In the genomic region with DNA sequence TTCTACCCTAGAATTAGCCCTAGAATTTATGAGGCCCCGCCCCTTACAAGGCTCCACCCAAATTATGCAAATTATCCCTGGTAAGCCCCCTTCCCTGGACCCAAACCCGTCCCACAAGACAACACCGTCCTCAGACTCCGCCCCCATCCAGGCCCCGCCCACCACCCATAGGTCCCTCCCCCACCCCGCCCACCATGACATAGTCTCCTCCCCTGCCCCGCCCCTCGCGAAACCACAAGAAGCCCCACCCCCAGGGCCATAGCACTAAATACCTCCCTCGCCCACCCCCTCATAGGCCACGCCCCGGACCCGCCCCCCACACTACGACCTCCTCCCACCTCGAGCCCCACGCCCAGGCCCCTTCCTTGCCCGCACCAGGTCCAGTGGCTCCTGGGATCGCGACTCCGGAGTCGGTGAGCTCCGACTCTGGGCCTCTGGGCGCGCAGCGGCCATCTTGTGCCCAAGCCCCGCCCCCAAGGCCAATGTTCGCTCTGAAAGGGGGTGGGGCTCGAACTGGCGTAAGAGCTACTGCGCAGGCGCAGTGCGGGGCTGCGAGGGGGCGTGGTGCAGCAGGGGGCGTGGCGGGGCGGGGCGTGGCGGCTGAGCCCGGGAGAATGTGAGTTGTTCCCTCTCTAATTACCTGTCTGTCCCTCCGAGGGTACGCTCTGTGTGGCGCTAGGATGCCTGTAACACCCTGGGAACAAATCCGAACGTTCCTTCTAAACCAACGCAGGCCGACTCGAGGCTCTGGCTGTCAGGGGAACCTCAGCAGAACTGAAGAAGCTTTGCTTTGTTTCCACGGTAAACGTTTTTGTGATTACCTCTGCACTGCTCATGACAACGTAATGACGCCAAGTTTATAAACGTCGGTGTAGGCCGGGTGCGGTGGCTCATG, we compare ENCODE assay signal across 8 cellular contexts. TPM values are rescaled to one million over a fixed set of nuclear protein-coding genes. Genes with fewer than 3 reads are reported as not detected.
A peak's percentile ranks its signal among the peaks of the same experiment; 100 is the strongest.
DNase-seq lines count a peak whose midpoint lies in the region; ATAC-seq and FAIRE-seq lines count a peak whose summit lies in the region.

A gene with protein sequence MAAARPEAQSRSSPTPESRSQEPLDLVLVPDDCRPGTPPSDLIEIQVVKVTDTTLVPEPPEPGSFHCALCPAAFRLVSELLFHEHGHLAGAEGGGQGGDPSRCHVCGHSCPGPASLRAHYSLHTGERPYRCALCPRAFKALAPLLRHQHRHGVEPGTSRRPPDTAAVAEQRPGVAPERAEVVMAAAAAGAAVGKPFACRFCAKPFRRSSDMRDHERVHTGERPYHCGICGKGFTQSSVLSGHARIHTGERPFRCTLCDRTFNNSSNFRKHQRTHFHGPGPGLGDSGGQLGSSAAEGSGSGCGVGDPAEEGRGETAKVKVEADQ (minus strand): TSS at position 458 of the 895 bp plus-strand sequence. CDS start 5 bp downstream, at position 453.

- H2BK120ac ChIP-seq in neuronal stem cell (ENCODE audit: low read depth, low read length), result no peak within 1 kb of the TSS

- H2BK5ac ChIP-seq in neuronal stem cell (ENCODE audit: low read length), result no peak within 1 kb of the TSS

- no peaks in the 10 kb centered on the region for H3K9me3 ChIP-seq in SJSA1 (replicated peaks)
- H3K9me3 ChIP-seq in neuronal stem cell (replicated peaks in 1 of 2; ENCODE audit: control insufficient read depth in 2 of 2, insufficient read depth in 1 of 2, low read depth in 1 of 2, low read length in 2 of 2), result no peaks in the 10 kb centered on the region
- H3K9me3 ChIP-seq in stomach smooth muscle (ENCODE audit: control insufficient read depth in 2 of 2, low read length in 2 of 2), result no peaks in the 10 kb centered on the region

- peak within 1 kb of the TSS; percentile 94 for H2AFZ ChIP-seq in neuronal stem cell (ENCODE audit: low read length)

- peaks cover 56% of the 10 kb centered on the region for H3K4me1 Mint-ChIP-seq in activated naive CD4-positive, alpha-beta T cell treated with anti-CD3 and anti-CD28 coated beads for 36 hours (ENCODE audit: low read depth)

- H2BK15ac ChIP-seq in neuronal stem cell (ENCODE audit: low read length), result peak within 1 kb of the TSS; percentile 7

- no peak within 1 kb of the TSS for H2AK5ac ChIP-seq in neuronal stem cell (ENCODE audit: low read depth, low read length)

- H3K36me3 Mint-ChIP-seq in activated naive CD4-positive, alpha-beta T cell treated with anti-CD3 and anti-CD28 coated beads for 36 hours (ENCODE audit: low read depth), result peaks cover 9% of the 10 kb centered on the region

- no peak within 1 kb of the TSS for H3K14ac ChIP-seq in neuronal stem cell (ENCODE audit: low read length)

- peak within 1 kb of the TSS; percentile 96 for H3K18ac ChIP-seq in neuronal stem cell (ENCODE audit: low read length)

- no peaks in the 10 kb centered on the region for H3K79me1 ChIP-seq in neuronal stem cell (ENCODE audit: low read depth, low read length)

- H3K4me3 ChIP-seq in SJSA1 (peak within 1 kb of the TSS; percentile 55), neuronal stem cell (ENCODE audit: low read length in 2 of 2) (peak within 1 kb of the TSS; percentile 79 to 81), stomach smooth muscle (ENCODE audit: low read length in 2 of 2) (peak within 1 kb of the TSS; percentile 73 to 79)

- H4K8ac ChIP-seq in neuronal stem cell (ENCODE audit: low read depth, low read length), result no peak within 1 kb of the TSS

- no CpG with 5 or more reads among the region's 56 CpGs for WGBS in neuronal stem cell (ENCODE audit: extremely low coverage in 2 of 2, insufficient read length in 2 of 2, insufficient replicate concordance in 1 of 2), 2 donors

- H2BK12ac ChIP-seq in neuronal stem cell (ENCODE audit: low read length), result no peak within 1 kb of the TSS

- peak within 1 kb of the TSS; percentile 95 for H3K27ac Mint-ChIP-seq in activated naive CD4-positive, alpha-beta T cell treated with anti-CD3 and anti-CD28 coated beads for 36 hours

- peak within 1 kb of the TSS; percentile 72 for H3K9ac ChIP-seq in neuronal stem cell (ENCODE audit: low read depth, low read length, poor library complexity)
- peak within 1 kb of the TSS; percentile 71 to 72 for H3K9ac ChIP-seq in stomach smooth muscle (ENCODE audit: low read length in 2 of 2)

- H3K9me3 Mint-ChIP-seq in activated naive CD4-positive, alpha-beta T cell treated with anti-CD3 and anti-CD28 coated beads for 36 hours, result no peaks in the 10 kb centered on the region

- H3K27me3 ChIP-seq in SJSA1 (replicated peaks), result no peaks in the 10 kb centered on the region
- no peaks in the 10 kb centered on the region for H3K27me3 ChIP-seq in neuronal stem cell (ENCODE audit: control insufficient read depth in 3 of 3, insufficient read depth in 3 of 3, low read depth in 1 of 3, low read length in 3 of 3)
- H3K27me3 ChIP-seq in stomach smooth muscle (ENCODE audit: control insufficient read depth in 1 of 2, insufficient read depth in 2 of 2, low read length in 2 of 2), result no peaks in the 10 kb centered on the region

- H3K27ac ChIP-seq in SJSA1, result peak within 1 kb of the TSS; percentile 78
- peak within 1 kb of the TSS; percentile 96 for H3K27ac ChIP-seq in neuronal stem cell (replicated peaks; ENCODE audit: low read length)
- peak within 1 kb of the TSS; percentile 86 for H3K27ac ChIP-seq in stomach smooth muscle (ENCODE audit: low read length)

- H3K27me3 Mint-ChIP-seq in activated naive CD4-positive, alpha-beta T cell treated with anti-CD3 and anti-CD28 coated beads for 36 hours (ENCODE audit: low read depth), result no peaks in the 10 kb centered on the region

- CTCF ChIA-PET in activated naive CD4-positive, alpha-beta T cell treated with anti-CD3 and anti-CD28 coated beads for 36 hours (lab: Charles Lee), result interaction anchor here (0.9 to 4.4 kb wide), 6 partner anchors 9 to 157 kb away, joined by 4 to 25 read pairs (median 8); a partner anchor contains a TSS

- H3K4me2 ChIP-seq in neuronal stem cell (ENCODE audit: insufficient read depth, low read length, poor library complexity, severe bottlenecking), result peak within 1 kb of the TSS; percentile 86

- H3K36me3 ChIP-seq in SJSA1, result peaks cover 20% of the 10 kb centered on the region
- H3K36me3 ChIP-seq in neuronal stem cell (replicated peaks in 1 of 2; ENCODE audit: control insufficient read depth in 2 of 2, insufficient read depth in 2 of 2, low read length in 2 of 2), result peaks cover 13 to 24% of the 10 kb centered on the region in 2 donors
- peaks cover 0 to 3% of the 10 kb centered on the region in 2 donors for H3K36me3 ChIP-seq in stomach smooth muscle (ENCODE audit: control insufficient read depth in 2 of 2, insufficient read depth in 2 of 2, low read length in 2 of 2)

- H3K4ac ChIP-seq in neuronal stem cell (ENCODE audit: low read length), result no peak within 1 kb of the TSS

- FAIRE-seq in frontal cortex (lab: Jason Lieb, UNC), result no peak

- intact Hi-C loops in activated naive CD4-positive, alpha-beta T cell treated with anti-CD3 and anti-CD28 coated beads for 36 hours (cut with micrococcal nuclease), result loop anchor here (1.0 kb wide), 7 partner anchors 8 to 344 kb away; a partner anchor contains a TSS

- H3K23ac ChIP-seq in neuronal stem cell (ENCODE audit: low read depth, low read length, poor library complexity), result peak within 1 kb of the TSS; percentile 78

- peak within 1 kb of the TSS; percentile 92 for H3K4me3 Mint-ChIP-seq in activated naive CD4-positive, alpha-beta T cell treated with anti-CD3 and anti-CD28 coated beads for 36 hours

- ATAC-seq in GM21576 (IDR thresholded peaks at IDR 0.05; ENCODE audit: unreplicated experiment), result peak; percentile 68

- H4K91ac ChIP-seq in neuronal stem cell (ENCODE audit: low read depth, low read length, poor library complexity), result no peak within 1 kb of the TSS

- DNase-seq in CD1c-positive myeloid dendritic cell (ENCODE audit: extremely low spot score) (peak; percentile 97), NAMALWA (ENCODE audit: low spot score) (peak; percentile 94), SJSA1 (ENCODE audit: low read depth in 1 of 2, low spot score in 2 of 2) (peak; percentile 85 to 91), frontal cortex (ENCODE audit: low spot score in 2 of 2) (peak; percentile 95 to 97), neuronal stem cell (ENCODE audit: low spot score) (peak; percentile 96)
- DNase-seq in activated naive CD4-positive, alpha-beta T cell treated with anti-CD3 and anti-CD28 coated beads for 36 hours, result peak; percentile 93

- 0 out of 2 replicates have a peak, but pooled peaks cover 9% of the 10 kb centered on the region for H3K4me1 ChIP-seq in SJSA1 (replicated peaks)
- H3K4me1 ChIP-seq in neuronal stem cell (ENCODE audit: control insufficient read depth in 2 of 2, insufficient read depth in 1 of 2, low read depth in 1 of 2, low read length in 2 of 2), result peaks cover 0 to 6% of the 10 kb centered on the region in 2 donors
- peaks cover 3% of the 10 kb centered on the region for H3K4me1 ChIP-seq in stomach smooth muscle (ENCODE audit: control insufficient read depth, insufficient read depth, low read length)

RNA-seq across cellular contexts. Expression of the gene that starts here (rescaled TPM):
- total RNA-seq in SJSA1 (2014; rRNA removed; shearing (Covaris generic)), result 4.7 and 10.2 TPM in 2 replicates
- total RNA-seq in activated naive CD4-positive, alpha-beta T cell treated with anti-CD3 and anti-CD28 coated beads for 36 hours, result 1 to 10 TPM; 3.7 to 4.0 TPM
- 4.5 TPM for total RNA-seq in frontal cortex
- 6.9 TPM for polyA plus RNA-seq in neuronal stem cell (2013, experiment 1 of 2)
- polyA plus RNA-seq in neuronal stem cell (2013, experiment 2 of 2), result 6.6 TPM

Comparison
In these comparisons a context has a peak if more than half of its experiments do, and no peak if none do; other contexts are left out.
1. Peak in every context shown above with its lines: DNase-seq, ATAC-seq, H3K4me3 ChIP-seq and H3K27ac ChIP-seq.